ENCODE assay signal across 8 cellular contexts in the genomic region with DNA sequence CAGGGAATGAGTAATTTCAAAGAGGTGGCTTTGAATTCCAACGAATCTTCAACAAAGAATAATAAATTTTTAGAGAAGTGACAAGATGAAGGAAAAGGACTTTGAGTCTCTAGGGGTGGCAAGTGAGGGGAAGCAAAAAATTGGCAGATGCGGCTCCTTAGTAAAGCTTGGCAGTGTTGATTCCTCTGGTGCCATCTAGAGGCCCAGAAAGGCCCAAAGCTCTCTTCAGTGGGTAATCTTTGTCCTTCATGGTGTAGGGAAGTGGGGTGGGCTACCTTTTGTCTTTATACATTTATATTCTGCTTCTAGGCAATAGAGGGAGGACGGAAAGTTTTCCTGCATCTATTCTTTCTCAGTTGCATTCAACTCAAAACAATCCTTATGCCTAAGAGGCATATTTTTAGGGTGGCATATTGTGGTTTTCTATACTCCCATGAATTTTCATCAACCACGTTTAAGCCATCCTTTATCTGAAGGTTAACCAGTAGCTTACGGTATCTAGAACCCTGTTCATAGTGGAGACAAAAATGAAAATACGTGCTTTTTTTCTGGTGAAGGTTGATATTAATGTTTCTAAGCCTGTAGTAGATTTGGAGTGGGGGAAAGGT. TPM values are rescaled to one million over a fixed set of nuclear protein-coding genes. Genes with fewer than 3 reads are reported as not detected.
DNase-seq lines count a peak whose midpoint lies in the region; ATAC-seq, FAIRE-seq and TF ChIP-seq lines count a peak whose summit lies in the region.

No MANE protein-coding gene starts in this region.

- no peak overlapping the region; the same call in 1 of the 2 replicates for H3K27ac Mint-ChIP-seq in GM23338
- no peak overlapping the region for H3K27ac Mint-ChIP-seq in activated CD4-positive, alpha-beta memory T cell treated with anti-CD3 and anti-CD28 coated beads for 36 hours

- CTCF ChIA-PET in activated CD4-positive, alpha-beta memory T cell treated with anti-CD3 and anti-CD28 coated beads for 36 hours (lab: Charles Lee) = interaction anchor here (0.9 to 2.4 kb wide), 4 partner anchors 46 to 140 kb away, joined by 3 to 17 read pairs (median 4); no protein-coding TSS in a partner anchor

- H3K27me3 Mint-ChIP-seq in GM23338 (ENCODE audit: insufficient read depth, low read depth, poor library complexity) = no peaks in the 10 kb centered on the region
- H3K27me3 Mint-ChIP-seq in activated CD4-positive, alpha-beta memory T cell treated with anti-CD3 and anti-CD28 coated beads for 36 hours = no peaks in the 10 kb centered on the region

- H3K36me3 ChIP-seq in GM23338 (ENCODE audit: insufficient read depth) = peaks cover 41% of the 10 kb centered on the region
- H3K36me3 ChIP-seq in bronchial epithelial cell (ENCODE audit: control insufficient read depth, insufficient read depth, low read length) = peaks cover 16% of the 10 kb centered on the region
- H3K36me3 ChIP-seq in right lobe of liver = peaks cover 0 to 56% (median 23%) of the 10 kb centered on the region in 4 donors

- DNase-seq in DMS 273 (lab: John Stamatoyannopoulos, UW; ENCODE audit: unreplicated experiment) (peak; percentile 76), GM23338 (ENCODE audit: low spot score) (peak; percentile 79), NCI-H446 treated with DMSO at 0.1 percent for 48 hours (lab: John Stamatoyannopoulos, UW) (peak; percentile 66), bronchial epithelial cell (ENCODE audit: low read depth) (peak; percentile 11), right lobe of liver (no peak), posterior vena cava (ENCODE audit: low spot score) (no peak)
- DNase-seq in activated CD4-positive, alpha-beta memory T cell treated with anti-CD3 and anti-CD28 coated beads for 36 hours = no peak

- H3K27me3 ChIP-seq in GM23338 (ENCODE audit: insufficient read depth) = no peaks in the 10 kb centered on the region
- H3K27me3 ChIP-seq in bronchial epithelial cell (ENCODE audit: control insufficient read depth, insufficient read depth, low read length) = no peaks in the 10 kb centered on the region
- no peaks in the 10 kb centered on the region for H3K27me3 ChIP-seq in right lobe of liver

- H3K4me3 ChIP-seq in GM23338 (no peak overlapping the region), bronchial epithelial cell (ENCODE audit: low read depth, low read length) (no peak overlapping the region), right lobe of liver (no peak overlapping the region)

- peaks cover 19% of the 10 kb centered on the region for H3K4me1 Mint-ChIP-seq in GM23338
- peaks cover 30% of the 10 kb centered on the region for H3K4me1 Mint-ChIP-seq in activated CD4-positive, alpha-beta memory T cell treated with anti-CD3 and anti-CD28 coated beads for 36 hours (ENCODE audit: low read depth)

- H3K36me3 Mint-ChIP-seq in GM23338 (ENCODE audit: low read depth) = peaks cover 34% of the 10 kb centered on the region; the same call in 2 of the 3 replicates
- peaks cover 62% of the 10 kb centered on the region for H3K36me3 Mint-ChIP-seq in activated CD4-positive, alpha-beta memory T cell treated with anti-CD3 and anti-CD28 coated beads for 36 hours

- FAIRE-seq in bronchial epithelial cell (lab: Jason Lieb, UNC) = no peak

- H3F3A ChIP-seq in GM23338 (replicated peaks; ENCODE audit: low read depth) = no peaks in the 10 kb centered on the region

- no peaks in the 10 kb centered on the region for H3K79me2 ChIP-seq in GM23338 (replicated peaks; ENCODE audit: insufficient read depth)

- no peak overlapping the region for H3K4me3 Mint-ChIP-seq in GM23338
- no peak overlapping the region for H3K4me3 Mint-ChIP-seq in activated CD4-positive, alpha-beta memory T cell treated with anti-CD3 and anti-CD28 coated beads for 36 hours

- TF ChIP-seq POLR2A in right lobe of liver (IDR thresholded peaks at IDR 0.05) = no peak

- 65% methylated on average over 6 of the region's 6 CpGs for WGBS in right lobe of liver (ENCODE audit: insufficient coverage, low coverage, low lambda C conversion rate, missing lambda C conversion rate)

- no peaks in the 10 kb centered on the region for H3K9me3 Mint-ChIP-seq in GM23338
- no peaks in the 10 kb centered on the region for H3K9me3 Mint-ChIP-seq in activated CD4-positive, alpha-beta memory T cell treated with anti-CD3 and anti-CD28 coated beads for 36 hours

- no peak overlapping the region for H3K27ac ChIP-seq in GM23338 (ENCODE audit: low read depth)
- no peak overlapping the region for H3K27ac ChIP-seq in right lobe of liver

- TF ChIP-seq CTCF in GM23338 (conservative IDR thresholded peaks at IDR 0.05; ENCODE audit: low read depth in 2 of 2) (peak; percentile 67 to 76), bronchial epithelial cell (IDR thresholded peaks at IDR 0.05; ENCODE audit: insufficient read depth, low read length, severe bottlenecking) (peak; percentile 56), right lobe of liver (IDR thresholded peaks at IDR 0.05) (peak; percentile 21 to 51 (median 48))

- no peak overlapping the region for H2AFZ ChIP-seq in GM23338

- ATAC-seq in GM23338 (peak; percentile 91), right lobe of liver (peak; percentile 55 to 60 (median 60)), HG03095 (IDR thresholded peaks at IDR 0.05; ENCODE audit: unreplicated experiment) (no peak)

- POLR2A ChIA-PET in activated CD4-positive, alpha-beta memory T cell treated with anti-CD3 and anti-CD28 coated beads for 36 hours (lab: Charles Lee) = interaction anchor here (2.1 kb wide), 1 partner anchor 71 kb away, joined by 5 read pairs; a partner anchor contains a TSS

- H3K4me1 ChIP-seq in GM23338 (ENCODE audit: insufficient read depth) (peaks cover 15% of the 10 kb centered on the region), right lobe of liver (no peaks in the 10 kb centered on the region)

- H4K20me1 ChIP-seq in GM23338 (replicated peaks; ENCODE audit: insufficient read depth) = no peaks in the 10 kb centered on the region

- intact Hi-C loops in right lobe of liver (cut with DNase I) (no loop called here), posterior vena cava (cut with DNase I) (loop anchor here (10.0 kb wide), 1 partner anchor 139 kb away; no protein-coding TSS in a partner anchor)
- intact Hi-C loops in activated CD4-positive, alpha-beta memory T cell treated with anti-CD3 and anti-CD28 coated beads for 36 hours (cut with micrococcal nuclease) = no loop called here

- H3K9me2 ChIP-seq in GM23338 (ENCODE audit: insufficient read depth) = no peaks in the 10 kb centered on the region

- no peaks in the 10 kb centered on the region for H3K9me3 ChIP-seq in right lobe of liver

- H3K4me2 ChIP-seq in GM23338 = no peak overlapping the region

TF ChIP-seq in GM23338, 12 proteins besides CTCF, POLR2A, EP300 and RAD21 (continues in another document):
- TF ChIP-seq ZNF114 (CRISPR knock-in tag; IDR thresholded peaks at IDR 0.05) (no peak), STAT1 (IDR thresholded peaks at IDR 0.05; ENCODE audit: unreplicated experiment) (no peak), NANOG (IDR thresholded peaks at IDR 0.05; ENCODE audit: borderline replicate concordance) (no peak), CREB1 (CRISPR knock-in tag; IDR thresholded peaks at IDR 0.05; ENCODE audit: low read depth) (no peak), POLR2AphosphoS5 (IDR thresholded peaks at IDR 0.05; ENCODE audit: low read depth) (no peak), JUNB (IDR thresholded peaks at IDR 0.05; ENCODE audit: unreplicated experiment) (no peak), EZH2phosphoT487 (IDR thresholded peaks at IDR 0.05; ENCODE audit: unreplicated experiment) (no peak), ZNF331 (CRISPR knock-in tag; IDR thresholded peaks at IDR 0.05; ENCODE audit: low read depth) (no peak)
- TF ChIP-seq, protein P1, sequence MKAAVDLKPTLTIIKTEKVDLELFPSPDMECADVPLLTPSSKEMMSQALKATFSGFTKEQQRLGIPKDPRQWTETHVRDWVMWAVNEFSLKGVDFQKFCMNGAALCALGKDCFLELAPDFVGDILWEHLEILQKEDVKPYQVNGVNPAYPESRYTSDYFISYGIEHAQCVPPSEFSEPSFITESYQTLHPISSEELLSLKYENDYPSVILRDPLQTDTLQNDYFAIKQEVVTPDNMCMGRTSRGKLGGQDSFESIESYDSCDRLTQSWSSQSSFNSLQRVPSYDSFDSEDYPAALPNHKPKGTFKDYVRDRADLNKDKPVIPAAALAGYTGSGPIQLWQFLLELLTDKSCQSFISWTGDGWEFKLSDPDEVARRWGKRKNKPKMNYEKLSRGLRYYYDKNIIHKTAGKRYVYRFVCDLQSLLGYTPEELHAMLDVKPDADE (IDR thresholded peaks at IDR 0.05) = no peak
- TF ChIP-seq, protein P2, sequence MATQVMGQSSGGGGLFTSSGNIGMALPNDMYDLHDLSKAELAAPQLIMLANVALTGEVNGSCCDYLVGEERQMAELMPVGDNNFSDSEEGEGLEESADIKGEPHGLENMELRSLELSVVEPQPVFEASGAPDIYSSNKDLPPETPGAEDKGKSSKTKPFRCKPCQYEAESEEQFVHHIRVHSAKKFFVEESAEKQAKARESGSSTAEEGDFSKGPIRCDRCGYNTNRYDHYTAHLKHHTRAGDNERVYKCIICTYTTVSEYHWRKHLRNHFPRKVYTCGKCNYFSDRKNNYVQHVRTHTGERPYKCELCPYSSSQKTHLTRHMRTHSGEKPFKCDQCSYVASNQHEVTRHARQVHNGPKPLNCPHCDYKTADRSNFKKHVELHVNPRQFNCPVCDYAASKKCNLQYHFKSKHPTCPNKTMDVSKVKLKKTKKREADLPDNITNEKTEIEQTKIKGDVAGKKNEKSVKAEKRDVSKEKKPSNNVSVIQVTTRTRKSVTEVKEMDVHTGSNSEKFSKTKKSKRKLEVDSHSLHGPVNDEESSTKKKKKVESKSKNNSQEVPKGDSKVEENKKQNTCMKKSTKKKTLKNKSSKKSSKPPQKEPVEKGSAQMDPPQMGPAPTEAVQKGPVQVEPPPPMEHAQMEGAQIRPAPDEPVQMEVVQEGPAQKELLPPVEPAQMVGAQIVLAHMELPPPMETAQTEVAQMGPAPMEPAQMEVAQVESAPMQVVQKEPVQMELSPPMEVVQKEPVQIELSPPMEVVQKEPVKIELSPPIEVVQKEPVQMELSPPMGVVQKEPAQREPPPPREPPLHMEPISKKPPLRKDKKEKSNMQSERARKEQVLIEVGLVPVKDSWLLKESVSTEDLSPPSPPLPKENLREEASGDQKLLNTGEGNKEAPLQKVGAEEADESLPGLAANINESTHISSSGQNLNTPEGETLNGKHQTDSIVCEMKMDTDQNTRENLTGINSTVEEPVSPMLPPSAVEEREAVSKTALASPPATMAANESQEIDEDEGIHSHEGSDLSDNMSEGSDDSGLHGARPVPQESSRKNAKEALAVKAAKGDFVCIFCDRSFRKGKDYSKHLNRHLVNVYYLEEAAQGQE (IDR thresholded peaks at IDR 0.05; ENCODE audit: unreplicated experiment) = no peak

RNA-seq across cellular contexts. Expression of a gene that starts 17.5 kb away (rescaled TPM):
- total RNA-seq in GM23338 (2014; rRNA removed; shearing (Covaris generic)) = 1.0 TPM in 1 of 2 replicates, not detected in the other
- 0.57 TPM in 1 of 2 replicates, not detected in the other for polyA plus RNA-seq in GM23338 (2016; fragmentation: Nextera tagmentation; extraction: Ambion mirVana)
- total RNA-seq in bronchial epithelial cell (0.13 TPM in 1 of 2 replicates, not detected in the other), right lobe of liver (under 1 TPM in 4 of 6 experiments, not detected in 2; 0.24 to 0.83 (median 0.40) TPM), posterior vena cava (under 1 TPM in 1 of 2 donors, not detected in 1; 0.67 TPM)
- total RNA-seq in activated CD4-positive, alpha-beta memory T cell treated with anti-CD3 and anti-CD28 coated beads for 36 hours = not detected

Comparison
In these comparisons a context has a peak if more than half of its experiments do, and no peak if none do; other contexts are left out.
1. DNase-seq: peak in DMS 273 (single experiment), GM23338 (single experiment), NCI-H446 treated with DMSO at 0.1 percent for 48 hours (single experiment) and bronchial epithelial cell (single experiment); none in right lobe of liver (0 of 3), activated CD4-positive, alpha-beta memory T cell treated with anti-CD3 and anti-CD28 coated beads for 36 hours (single experiment) and posterior vena cava (single experiment).
2. intact Hi-C loops: an anchor here in posterior vena cava (10.0 kb wide); none called in right lobe of liver and activated CD4-positive, alpha-beta memory T cell treated with anti-CD3 and anti-CD28 coated beads for 36 hours.
3. Peak in every context shown above with its lines, with median percentiles within 50 percentile points of each other: CTCF ChIP-seq.